Comparison of ENCODE assay signal across 8 cellular contexts in the genomic region with DNA sequence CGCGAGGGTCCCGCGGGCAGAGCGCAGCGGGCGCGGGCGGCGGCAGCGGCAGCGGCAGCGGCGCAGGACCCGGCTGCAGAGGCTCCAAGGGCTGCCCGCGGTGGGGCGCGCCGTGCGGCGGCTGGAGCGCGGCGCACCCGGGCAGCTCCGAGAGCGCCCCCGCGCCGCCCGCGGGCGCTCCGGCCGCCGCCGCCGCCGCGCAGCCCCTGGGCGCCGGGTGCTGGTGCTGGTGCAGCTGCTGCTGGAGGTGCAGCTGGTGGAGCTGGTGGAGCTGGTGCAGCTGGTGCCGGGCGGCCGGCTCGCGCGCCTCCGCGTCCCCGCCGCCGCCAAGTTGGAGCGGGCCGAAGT. TPM values are rescaled to one million over a fixed set of nuclear protein-coding genes. Genes with fewer than 3 reads are reported as not detected.
DNase-seq lines count a peak whose midpoint lies in the region; ATAC-seq and TF ChIP-seq lines count a peak whose summit lies in the region.

No MANE protein-coding gene starts in this region.

- no peaks in the 10 kb centered on the region for H3K36me3 Mint-ChIP-seq in activated CD8-positive, alpha-beta memory T cell treated with anti-CD3 and anti-CD28 coated beads, Interleukin-2, amount 10 ng/mL, durations not matched to agents 7 days and 5 days
- H3K36me3 Mint-ChIP-seq in T-cell, result no peaks in the 10 kb centered on the region

- peaks cover 9% of the 10 kb centered on the region for H3K4me1 Mint-ChIP-seq in activated CD8-positive, alpha-beta memory T cell treated with anti-CD3 and anti-CD28 coated beads, Interleukin-2, amount 10 ng/mL, durations not matched to agents 7 days and 5 days
- H3K4me1 Mint-ChIP-seq in T-cell, result peaks cover 4 to 12% (median 7%) of the 10 kb centered on the region in 3 donors

- POLR2A ChIA-PET in T-cell (lab: Charles Lee), result no interaction called here

- peak; percentile 3 for ATAC-seq in activated CD8-positive, alpha-beta memory T cell treated with anti-CD3 and anti-CD28 coated beads, Interleukin-2, amount 10 ng/mL, durations not matched to agents 7 days and 5 days
- ATAC-seq in HG02840 (IDR thresholded peaks at IDR 0.05; ENCODE audit: low FRiP score, unreplicated experiment) (peak; percentile 8), T-cell (replicated peaks in 1 of 4) (peak; percentile 2 to 21 (median 14))

- H3K27me3 Mint-ChIP-seq in activated CD8-positive, alpha-beta memory T cell treated with anti-CD3 and anti-CD28 coated beads, Interleukin-2, amount 10 ng/mL, durations not matched to agents 7 days and 5 days, result peaks cover 14% of the 10 kb centered on the region
- peaks cover 0 to 5% of the 10 kb centered on the region in 2 donors for H3K27me3 Mint-ChIP-seq in T-cell

- DNase-seq in activated CD8-positive, alpha-beta memory T cell treated with anti-CD3 and anti-CD28 coated beads, Interleukin-2, amount 10 ng/mL, durations not matched to agents 7 days and 5 days, result no peak
- no peak for DNase-seq in activated CD8-positive, alpha-beta memory T cell treated with anti-CD3 and anti-CD28 coated beads for 24 hours
- DNase-seq in T-cell (peak in 1 of 34 experiments; percentile 19), fibroblast of pulmonary artery (ENCODE audit: low read depth) (no peak), skeletal muscle cell (ENCODE audit: low read depth) (no peak), T1000 (lab: John Stamatoyannopoulos, UW) (no peak)
- DNase-seq in stimulated activated CD8-positive, alpha-beta memory T cell treated with anti-CD3 and anti-CD28 coated beads, Interleukin-4, amount 100 ng/mL, for 48 hours, result no peak

- H3K4me3 Mint-ChIP-seq in activated CD8-positive, alpha-beta memory T cell treated with anti-CD3 and anti-CD28 coated beads, Interleukin-2, amount 10 ng/mL, durations not matched to agents 7 days and 5 days, result peak overlapping the region; percentile 82
- H3K4me3 Mint-ChIP-seq in T-cell, result peak overlapping the region; percentile 87 to 91 (median 88)

- H3K27ac Mint-ChIP-seq in activated CD8-positive, alpha-beta memory T cell treated with anti-CD3 and anti-CD28 coated beads, Interleukin-2, amount 10 ng/mL, durations not matched to agents 7 days and 5 days, result no peak overlapping the region
- no peak overlapping the region for H3K27ac Mint-ChIP-seq in T-cell

- CTCF ChIA-PET in activated CD8-positive, alpha-beta memory T cell treated with anti-CD3 and anti-CD28 coated beads, Interleukin-2, amount 10 ng/mL, durations not matched to agents 7 days and 5 days (lab: Charles Lee), result interaction anchor here (0.8 to 13.4 kb wide), 11 partner anchors 10 to 433 kb away, joined by 3 to 249 read pairs (median 6); no protein-coding TSS in a partner anchor
- CTCF ChIA-PET in T-cell (lab: Charles Lee), result interaction anchor here (0.6 to 1.6 kb wide), 5 partner anchors 37 to 448 kb away, joined by 3 to 7 read pairs (median 4); a partner anchor contains a TSS

- no peaks in the 10 kb centered on the region for H3K9me3 Mint-ChIP-seq in activated CD8-positive, alpha-beta memory T cell treated with anti-CD3 and anti-CD28 coated beads, Interleukin-2, amount 10 ng/mL, durations not matched to agents 7 days and 5 days (ENCODE audit: low read depth)
- H3K9me3 Mint-ChIP-seq in T-cell, result no peaks in the 10 kb centered on the region

- peak overlapping the region; percentile 88 for H3K4me3 ChIP-seq in fibroblast of pulmonary artery (replicated peaks; ENCODE audit: low read depth, low read length)
- H3K4me3 ChIP-seq in skeletal muscle cell (ENCODE audit: low read depth, low read length), result peak overlapping the region; percentile 88

- no peak for TF ChIP-seq CTCF in fibroblast of pulmonary artery (IDR thresholded peaks at IDR 0.05; ENCODE audit: low read length, missing control alignments)

RNA-seq across cellular contexts. Expression of a gene that starts 0.6 kb away (rescaled TPM):
- total RNA-seq in activated CD8-positive, alpha-beta memory T cell treated with anti-CD3 and anti-CD28 coated beads, Interleukin-2, amount 10 ng/mL, durations not matched to agents 7 days and 5 days, result 1 to 10 TPM; 4.9 to 6.1 TPM
- 1 to 10 TPM; 1.3 to 7.7 (median 6.7) TPM for total RNA-seq in T-cell
